ENCODE assay signal across 22 cellular contexts in genomic region chr16:22035094-22035675, GRCh38. TPM values are rescaled to one million over a fixed set of nuclear protein-coding genes. Genes with fewer than 3 reads are reported as not detected.
DNase-seq lines count a peak whose midpoint lies in the region; ATAC-seq and TF ChIP-seq lines count a peak whose summit lies in the region.
"Had no signal": no experiment of that assay in that cellular context is flagged by ENCODE, and none has a peak within 500 bp of the region (broad histone marks: within the 10 kb centered on the region; RNA-seq: fewer than 3 reads in every experiment).

No MANE protein-coding gene starts in this region.

- 0 out of 2 replicates have a peak, but pooled peaks cover 4% of the 10 kb centered on the region for H4K20me1 ChIP-seq in SK-N-SH (ENCODE audit: insufficient read depth)

- no peaks in the 10 kb centered on the region for H3K9me3 Mint-ChIP-seq in activated naive CD4-positive, alpha-beta T cell treated with anti-CD3 and anti-CD28 coated beads for 36 hours
- peaks cover 4% of the 10 kb centered on the region for H3K9me3 Mint-ChIP-seq in activated naive CD4-positive, alpha-beta T cell treated with anti-CD3 and anti-CD28 coated beads, Interleukin-2, amount 10 ng/mL, durations not matched to agents 7 days and 5 days
- H3K9me3 Mint-ChIP-seq in T-helper 1 cell treated with Interleukin-12 subunit alpha and Interleukin-12 subunit beta and Interleukin-4 antibody, amounts not matched to agents 30 μg/mL and 1 μg/mL, for 36 hours: peaks cover 12% of the 10 kb centered on the region
- no peaks in the 10 kb centered on the region for H3K9me3 Mint-ChIP-seq in stimulated activated effector memory CD8-positive, alpha-beta T cell treated with anti-CD3 and anti-CD28 coated beads, Interleukin-12 subunit alpha, Interleukin-12 subunit beta, amount 100 ng/mL, for 72 hours
- H3K9me3 Mint-ChIP-seq: HFFc6 had no signal

- no peaks in the 10 kb centered on the region for H3K4me1 ChIP-seq in ovary (ENCODE audit: insufficient read depth)
- H3K4me1 ChIP-seq in SK-N-SH (ENCODE audit: control insufficient read depth in 1 of 2, insufficient read depth in 2 of 2, low read depth in 1 of 2, low read length in 1 of 2): no peaks in the 10 kb centered on the region
- H3K4me1 ChIP-seq: sigmoid colon had no signal

- no peaks in the 10 kb centered on the region for H3F3A ChIP-seq in SK-N-SH (replicated peaks; ENCODE audit: insufficient read depth)

- H3K27me3 ChIP-seq in ovary: no peaks in the 10 kb centered on the region
- no peaks in the 10 kb centered on the region for H3K27me3 ChIP-seq in SK-N-SH (ENCODE audit: insufficient read depth)
- H3K27me3 ChIP-seq: neutrophil, sigmoid colon had no signal

- no peaks in the 10 kb centered on the region for H3K9me3 ChIP-seq in ovary
- no peaks in the 10 kb centered on the region for H3K9me3 ChIP-seq in SK-N-SH
- H3K9me3 ChIP-seq: neutrophil, sigmoid colon had no signal

- peak; percentile 78 for ATAC-seq in GM19025 (IDR thresholded peaks at IDR 0.05; ENCODE audit: low read depth, unreplicated experiment)
- peak; percentile 57 for ATAC-seq in stimulated activated effector memory CD8-positive, alpha-beta T cell treated with anti-CD3 and anti-CD28 coated beads, Interleukin-12 subunit alpha, Interleukin-12 subunit beta, amount 100 ng/mL, for 72 hours

- H3K4me2 ChIP-seq in SK-N-SH: no peak overlapping the region
- H3K4me2 ChIP-seq: PC-9 had no signal

- TF ChIP-seq RAD21 in SK-N-SH (IDR thresholded peaks at IDR 0.05; ENCODE audit: low read length): no peak

- H3K27ac Mint-ChIP-seq in activated naive CD4-positive, alpha-beta T cell treated with anti-CD3 and anti-CD28 coated beads for 36 hours: peak overlapping the region; percentile 30
- no peak overlapping the region for H3K27ac Mint-ChIP-seq in activated naive CD4-positive, alpha-beta T cell treated with anti-CD3 and anti-CD28 coated beads, Interleukin-2, amount 10 ng/mL, durations not matched to agents 7 days and 5 days
- peak overlapping the region; percentile 47 for H3K27ac Mint-ChIP-seq in T-helper 1 cell treated with Interleukin-12 subunit alpha and Interleukin-12 subunit beta and Interleukin-4 antibody, amounts not matched to agents 30 μg/mL and 1 μg/mL, for 36 hours
- peak overlapping the region; percentile 32 for H3K27ac Mint-ChIP-seq in stimulated activated effector memory CD8-positive, alpha-beta T cell treated with anti-CD3 and anti-CD28 coated beads, Interleukin-12 subunit alpha, Interleukin-12 subunit beta, amount 100 ng/mL, for 72 hours
- H3K27ac Mint-ChIP-seq: HFFc6 had no signal

- H3K4me3 ChIP-seq in ovary: no peak overlapping the region
- no peak overlapping the region for H3K4me3 ChIP-seq in SK-N-SH (ENCODE audit: low read depth in 2 of 2, low read length in 1 of 2)
- H3K4me3 ChIP-seq: PC-9, sigmoid colon had no signal

- H3K36me3 Mint-ChIP-seq in activated naive CD4-positive, alpha-beta T cell treated with anti-CD3 and anti-CD28 coated beads for 36 hours (ENCODE audit: low read depth): peaks cover 11% of the 10 kb centered on the region
- H3K36me3 Mint-ChIP-seq in activated naive CD4-positive, alpha-beta T cell treated with anti-CD3 and anti-CD28 coated beads, Interleukin-2, amount 10 ng/mL, durations not matched to agents 7 days and 5 days: peaks cover 21% of the 10 kb centered on the region
- H3K36me3 Mint-ChIP-seq in T-helper 1 cell treated with Interleukin-12 subunit alpha and Interleukin-12 subunit beta and Interleukin-4 antibody, amounts not matched to agents 30 μg/mL and 1 μg/mL, for 36 hours (ENCODE audit: low read depth): peaks cover 20% of the 10 kb centered on the region
- no peaks in the 10 kb centered on the region for H3K36me3 Mint-ChIP-seq in stimulated activated effector memory CD8-positive, alpha-beta T cell treated with anti-CD3 and anti-CD28 coated beads, Interleukin-12 subunit alpha, Interleukin-12 subunit beta, amount 100 ng/mL, for 72 hours

- TF ChIP-seq EP300 in ovary (IDR thresholded peaks at IDR 0.05) (no peak), SK-N-SH (IDR thresholded peaks at IDR 0.05; ENCODE audit: borderline replicate concordance in 1 of 2, low read depth in 1 of 2, low read length in 1 of 2) (no peak)

- H2AFZ ChIP-seq in SK-N-SH (ENCODE audit: low read depth): no peak overlapping the region
- H2AFZ ChIP-seq: PC-9 had no signal

- WGBS in ovary, 3 donors: 66 to 75% (median 71%) methylated on average over 5 of the region's 5 CpGs
- WGBS in SK-N-SH (ENCODE audit: low lambda C conversion rate): 96% methylated on average over 5 of the region's 5 CpGs

- peaks cover 51% of the 10 kb centered on the region for H3K79me2 ChIP-seq in SK-N-SH (ENCODE audit: insufficient read depth)

- H3K27ac ChIP-seq in ovary (no peak overlapping the region), SK-N-SH (ENCODE audit: low read depth in 2 of 2, low read length in 1 of 2) (no peak overlapping the region)
- H3K27ac ChIP-seq: neutrophil, PC-9, sigmoid colon had no signal

- POLR2A ChIA-PET in SK-N-SH (lab: Yijun Ruan, JAX): no interaction called here

- TF ChIP-seq POLR2A in ovary (IDR thresholded peaks at IDR 0.05): no peak

- peaks cover 34% of the 10 kb centered on the region for H3K4me1 Mint-ChIP-seq in activated naive CD4-positive, alpha-beta T cell treated with anti-CD3 and anti-CD28 coated beads for 36 hours (ENCODE audit: low read depth)
- peaks cover 28% of the 10 kb centered on the region for H3K4me1 Mint-ChIP-seq in activated naive CD4-positive, alpha-beta T cell treated with anti-CD3 and anti-CD28 coated beads, Interleukin-2, amount 10 ng/mL, durations not matched to agents 7 days and 5 days
- H3K4me1 Mint-ChIP-seq in T-helper 1 cell treated with Interleukin-12 subunit alpha and Interleukin-12 subunit beta and Interleukin-4 antibody, amounts not matched to agents 30 μg/mL and 1 μg/mL, for 36 hours (ENCODE audit: low read depth): peaks cover 32% of the 10 kb centered on the region
- peaks cover 31% of the 10 kb centered on the region for H3K4me1 Mint-ChIP-seq in stimulated activated effector memory CD8-positive, alpha-beta T cell treated with anti-CD3 and anti-CD28 coated beads, Interleukin-12 subunit alpha, Interleukin-12 subunit beta, amount 100 ng/mL, for 72 hours

- DNase-seq in activated naive CD4-positive, alpha-beta T cell treated with anti-CD3 and anti-CD28 coated beads for 36 hours: peak; percentile 30
- DNase-seq in activated naive CD4-positive, alpha-beta T cell treated with anti-CD3 and anti-CD28 coated beads, Interleukin-2, amount 10 ng/mL, durations not matched to agents 7 days and 5 days: no peak
- DNase-seq in stimulated activated effector memory CD8-positive, alpha-beta T cell treated with anti-CD3 and anti-CD28 coated beads, Interleukin-12 subunit alpha, Interleukin-12 subunit beta, amount 100 ng/mL, for 72 hours (ENCODE audit: low spot score in 2 of 2): no peak
- no peak for DNase-seq in ovary
- no peak for DNase-seq in HCEC 1CT
- DNase-seq in SK-N-SH: no peak
- DNase-seq: activated T-cell treated with anti-CD3 and anti-CD28 coated beads, Interleukin-2, amount 50 U/mL, for 1 hour; amniotic stem cell; HFFc6; Kasumi-1; mesenchymal stem cell; NCI-H146; NCI-H510A; PC-9; sigmoid colon; stimulated activated CD4-positive, alpha-beta T cell treated with anti-CD3 and anti-CD28 coated beads, Interleukin-2, amount 100 ng/mL, for 48 hours; stimulated activated CD8-positive, alpha-beta memory T cell treated with anti-CD3 and anti-CD28 coated beads, Interleukin-4, amount 100 ng/mL, for 48 hours had no signal

- H3K36me3 ChIP-seq in ovary: no peaks in the 10 kb centered on the region
- H3K36me3 ChIP-seq in SK-N-SH (replicated peaks in 1 of 2; ENCODE audit: control insufficient read depth in 1 of 2, insufficient read depth in 2 of 2, low read length in 1 of 2): peaks cover 2 to 24% of the 10 kb centered on the region in 2 experiments

- H3K9me2 ChIP-seq in SK-N-SH: no peaks in the 10 kb centered on the region

- intact Hi-C loops in activated naive CD4-positive, alpha-beta T cell treated with anti-CD3 and anti-CD28 coated beads for 36 hours (cut with micrococcal nuclease): no loop called here
- intact Hi-C loops in ovary (cut with DNase I): no loop called here

- H3K4me3 Mint-ChIP-seq in activated naive CD4-positive, alpha-beta T cell treated with anti-CD3 and anti-CD28 coated beads for 36 hours: no peak overlapping the region
- H3K4me3 Mint-ChIP-seq in activated naive CD4-positive, alpha-beta T cell treated with anti-CD3 and anti-CD28 coated beads, Interleukin-2, amount 10 ng/mL, durations not matched to agents 7 days and 5 days: no peak overlapping the region
- no peak overlapping the region for H3K4me3 Mint-ChIP-seq in T-helper 1 cell treated with Interleukin-12 subunit alpha and Interleukin-12 subunit beta and Interleukin-4 antibody, amounts not matched to agents 30 μg/mL and 1 μg/mL, for 36 hours
- no peak overlapping the region for H3K4me3 Mint-ChIP-seq in stimulated activated effector memory CD8-positive, alpha-beta T cell treated with anti-CD3 and anti-CD28 coated beads, Interleukin-12 subunit alpha, Interleukin-12 subunit beta, amount 100 ng/mL, for 72 hours
- H3K4me3 Mint-ChIP-seq: HFFc6 had no signal

- CTCF ChIA-PET in activated naive CD4-positive, alpha-beta T cell treated with anti-CD3 and anti-CD28 coated beads for 36 hours (lab: Charles Lee): interaction anchor here (0.7 kb wide), 1 partner anchor 151 kb away, joined by 3 read pairs; no protein-coding TSS in a partner anchor
- CTCF ChIA-PET in activated naive CD4-positive, alpha-beta T cell treated with anti-CD3 and anti-CD28 coated beads, Interleukin-2, amount 10 ng/mL, durations not matched to agents 7 days and 5 days (lab: Charles Lee): interaction anchor here (0.7 kb wide), 1 partner anchor 10 kb away, joined by 3 read pairs; no protein-coding TSS in a partner anchor
- CTCF ChIA-PET in SK-N-SH (lab: Yijun Ruan, JAX): interaction anchor here (9.7 kb wide), 1 partner anchor 43 kb away, joined by 53 read pairs; no protein-coding TSS in a partner anchor

- H3K9ac ChIP-seq in SK-N-SH: no peak overlapping the region

- TF ChIP-seq CTCF in ovary (IDR thresholded peaks at IDR 0.05) (no peak), SK-N-SH (IDR thresholded peaks at IDR 0.05) (no peak)

- no peaks in the 10 kb centered on the region for H3K27me3 Mint-ChIP-seq in activated naive CD4-positive, alpha-beta T cell treated with anti-CD3 and anti-CD28 coated beads for 36 hours (ENCODE audit: low read depth)
- no peaks in the 10 kb centered on the region for H3K27me3 Mint-ChIP-seq in activated naive CD4-positive, alpha-beta T cell treated with anti-CD3 and anti-CD28 coated beads, Interleukin-2, amount 10 ng/mL, durations not matched to agents 7 days and 5 days
- H3K27me3 Mint-ChIP-seq in T-helper 1 cell treated with Interleukin-12 subunit alpha and Interleukin-12 subunit beta and Interleukin-4 antibody, amounts not matched to agents 30 μg/mL and 1 μg/mL, for 36 hours (ENCODE audit: low read depth): no peaks in the 10 kb centered on the region

RNA-seq across cellular contexts. Expression of gene MOSMO, which starts 27.3 kb away (rescaled TPM):
- total RNA-seq in activated naive CD4-positive, alpha-beta T cell treated with anti-CD3 and anti-CD28 coated beads for 36 hours: 1 to 10 TPM; 6.5 to 6.7 TPM
- 10 to 100 TPM; 14.3 to 33.3 (median 20.7) TPM for total RNA-seq in ovary
- polyA plus RNA-seq in ovary (10 to 100 TPM; 11.6 to 15.5 TPM), SK-N-SH (2012; rRNA removed) (8.0 and 10.0 TPM in 2 replicates)
- polyA plus RNA-seq in SK-N-SH (2012; cell fraction: cytosol; rRNA removed): 10.3 and 10.6 TPM in 2 replicates
- 9.9 and 22.7 TPM in 2 replicates for polyA plus RNA-seq in SK-N-SH (2012; cell fraction: nucleus; rRNA removed)

RNA-seq across cellular contexts. Expression of gene PDZD9, which starts 34.3 kb away (rescaled TPM):
- total RNA-seq in activated naive CD4-positive, alpha-beta T cell treated with anti-CD3 and anti-CD28 coated beads for 36 hours: not detected
- not detected for total RNA-seq in ovary
- polyA plus RNA-seq in ovary (not detected), SK-N-SH (2012; rRNA removed) (not detected in 2 replicates)
- not detected in 2 replicates for polyA plus RNA-seq in SK-N-SH (2012; cell fraction: cytosol; rRNA removed)
- polyA plus RNA-seq in SK-N-SH (2012; cell fraction: nucleus; rRNA removed): not detected in 2 replicates
- total RNA-seq: chondrocyte, HFFc6, PC-9, sigmoid colon, ureter had no signal
- polyA plus RNA-seq: sigmoid colon had no signal

RNA-seq across cellular contexts. Expression of gene VWA3A, which starts 57.2 kb away (rescaled TPM):
- total RNA-seq in activated naive CD4-positive, alpha-beta T cell treated with anti-CD3 and anti-CD28 coated beads for 36 hours: not detected
- total RNA-seq in ovary: 10 to 100 TPM in 1 of 7 donors, 1 to 10 TPM in 4, under 1 TPM in 2; 0.33 to 46.2 (median 2.7) TPM
- polyA plus RNA-seq in ovary: under 1 TPM; 0.15 TPM
- polyA plus RNA-seq in SK-N-SH (2012; rRNA removed): not detected in 2 replicates
- not detected in 2 replicates for polyA plus RNA-seq in SK-N-SH (2012; cell fraction: cytosol; rRNA removed)
- polyA plus RNA-seq in SK-N-SH (2012; cell fraction: nucleus; rRNA removed): 0.04 and 0.16 TPM in 2 replicates
- total RNA-seq: chondrocyte had no signal
